ENCODE assay signal across 9 cellular contexts in the genomic region with DNA sequence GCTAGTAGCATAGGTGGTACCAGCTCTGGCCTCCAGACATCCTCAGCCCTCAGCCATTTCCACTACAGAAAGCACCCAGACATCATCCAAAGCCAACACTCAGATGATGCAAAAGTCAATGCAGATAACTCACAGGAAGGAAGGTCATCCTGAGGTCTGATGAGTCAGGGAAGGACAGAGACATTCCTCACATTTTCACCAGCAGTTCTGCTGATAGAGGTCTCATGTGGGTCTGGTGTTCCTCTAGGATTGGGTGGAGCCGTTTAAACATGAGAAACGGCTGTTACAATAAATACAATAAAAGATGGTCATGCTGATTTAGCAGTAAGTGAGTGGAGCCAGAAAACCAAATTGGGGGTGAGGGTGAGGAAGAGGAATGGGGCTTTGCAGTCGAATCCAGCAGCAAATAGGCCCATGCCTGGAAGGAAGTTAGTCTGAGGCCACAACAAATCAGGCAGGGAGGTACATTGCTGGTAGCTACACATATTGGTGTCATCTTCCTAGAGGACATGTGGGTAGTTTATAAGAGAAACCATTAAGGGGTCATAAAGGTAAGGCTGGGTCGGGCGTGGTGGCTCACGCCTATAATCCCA. TPM values are rescaled to one million over a fixed set of nuclear protein-coding genes. Genes with fewer than 3 reads are reported as not detected.
A peak's percentile ranks its signal among the peaks of the same experiment; 100 is the strongest.
DNase-seq lines count a peak whose midpoint lies in the region; ATAC-seq, FAIRE-seq and TF ChIP-seq lines count a peak whose summit lies in the region.
"Had no signal": no experiment of that assay in that cellular context is flagged by ENCODE, and none has a peak within 500 bp of the region (broad histone marks: within the 10 kb centered on the region; RNA-seq: fewer than 3 reads in every experiment).

No MANE protein-coding gene starts in this region.

- CTCF ChIA-PET in A549 (lab: Yijun Ruan, JAX) (interaction anchor here (0.5 to 4.3 kb wide), 8 partner anchors 10 to 86 kb away, joined by 3 to 18 read pairs (median 4); a partner anchor contains a TSS), HepG2 (lab: Yijun Ruan, JAX; ENCODE audit: low intra/inter-chr PET ratio, low total read pairs) (no interaction called here)

- in situ Hi-C loops in HepG2 (cut with HindIII; ENCODE audit: extremely low pct_ligation_motif_present, low pct_unique_long_range_greater_than_20kb) = no loop called here

- intact Hi-C loops in HepG2 (cut with micrococcal nuclease; ENCODE audit: unreplicated experiment) = loop anchor here (10.0 kb wide), 1 partner anchor 950 kb away; no protein-coding TSS in a partner anchor

- H3K9me3 ChIP-seq in A549 (no peaks in the 10 kb centered on the region), HepG2 (ENCODE audit: low read length) (no peaks in the 10 kb centered on the region)

- no peak overlapping the region for H3K9ac ChIP-seq in HepG2 (ENCODE audit: insufficient read depth, low read depth, low read length)

- TF ChIP-seq EP300 in A549 (IDR thresholded peaks at IDR 0.05) (peak; percentile 92 to 93; a peak in 4 of 5 replicates), HepG2 (IDR thresholded peaks at IDR 0.05; ENCODE audit: low read depth in 2 of 2, low read length in 2 of 2) (peak; percentile 62 to 80; a peak in 3 of 4 replicates), HepG2 (CRISPR knock-in tag; IDR thresholded peaks at IDR 0.05; ENCODE audit: borderline replicate concordance) (peak; percentile 87)

- H3K4me3 ChIP-seq in A549 (no peak overlapping the region), bronchial epithelial cell (ENCODE audit: low read depth, low read length) (no peak overlapping the region), HepG2 (replicated peaks in 1 of 3; ENCODE audit: insufficient read depth in 1 of 3, low read depth in 2 of 3, low read length in 3 of 3) (no peak overlapping the region)

- H4K20me1 ChIP-seq in HepG2 (ENCODE audit: insufficient read depth, low read length) = no peaks in the 10 kb centered on the region

- FAIRE-seq in A549 (lab: Jason Lieb, UNC) = peak; percentile 92
- FAIRE-seq in bronchial epithelial cell (lab: Jason Lieb, UNC) = peak; percentile 81
- FAIRE-seq in HepG2 (lab: Jason Lieb, UNC) = peak; percentile 86
- FAIRE-seq: D721Med had no signal

- no peaks in the 10 kb centered on the region for H3K36me3 ChIP-seq in bronchial epithelial cell (ENCODE audit: control insufficient read depth, insufficient read depth, low read length)
- no peaks in the 10 kb centered on the region for H3K36me3 ChIP-seq in HepG2 (replicated peaks in 1 of 2; ENCODE audit: control insufficient read depth in 1 of 2, insufficient read depth in 2 of 2, low read length in 2 of 2)

- no peaks in the 10 kb centered on the region for H3K79me2 ChIP-seq in HepG2 (ENCODE audit: insufficient read depth, low read length)

- POLR2A ChIA-PET in A549 (lab: Yijun Ruan, JAX) = interaction anchor here (0.5 kb wide), 1 partner anchor 778 kb away, joined by 9 read pairs; no protein-coding TSS in a partner anchor
- POLR2A ChIA-PET in HepG2 (lab: Yijun Ruan, JAX) = interaction anchor here (2.4 kb wide), 1 partner anchor 27 kb away, joined by 10 read pairs; no protein-coding TSS in a partner anchor

- ATAC-seq in A549 (peak; percentile 79 to 81), HepG2 (peak; percentile 89), HG02678 (IDR thresholded peaks at IDR 0.05; ENCODE audit: unreplicated experiment) (no peak)

- under 1% methylated on average over 6 of the region's 6 CpGs for WGBS in A549 (ENCODE audit: missing lambda C conversion rate)
- 51% methylated on average over 6 of the region's 6 CpGs for WGBS in HepG2 (ENCODE audit: low lambda C conversion rate)

- H3K4me1 ChIP-seq in A549 = peaks cover 91% of the 10 kb centered on the region
- H3K4me1 ChIP-seq in HepG2 (ENCODE audit: insufficient read depth, low read length) = peaks cover 78% of the 10 kb centered on the region

- peak; percentile 85 to 98 for DNase-seq in A549 (ENCODE audit: low read depth in 1 of 2, low spot score in 1 of 2)
- peak; percentile 98 for DNase-seq in HS-5 (ENCODE audit: low read depth)
- DNase-seq in bronchial epithelial cell (ENCODE audit: low read depth) = peak; percentile 91
- peak; percentile 96 for DNase-seq in HepG2 (ENCODE audit: low spot score)
- no peak for DNase-seq in stimulated activated CD4-positive, alpha-beta T cell treated with anti-CD3 and anti-CD28 coated beads, Interleukin-15, amount 100 ng/mL, for 24 hours
- DNase-seq in NCI-H2171 treated with DMSO at 0.1 percent for 48 hours (lab: John Stamatoyannopoulos, UW) = no peak
- no peak for DNase-seq in effector CD8-positive, alpha-beta T cell (lab: John Stamatoyannopoulos, UW)

- no TSS peak for BruUV-seq in HepG2 (replicated peaks; lab: Mats Ljungman, UMichigan)

- TF ChIP-seq CTCF in A549 (IDR thresholded peaks at IDR 0.05) (no peak), bronchial epithelial cell (IDR thresholded peaks at IDR 0.05; ENCODE audit: insufficient read depth, low read length, severe bottlenecking) (no peak), HepG2 (CRISPR knock-in tag; IDR thresholded peaks at IDR 0.05) (no peak)

- H3K4me2 ChIP-seq in A549 (peak overlapping the region; percentile 62), HepG2 (ENCODE audit: low read depth, low read length) (peak overlapping the region; percentile 23)

- no peak overlapping the region for H2AFZ ChIP-seq in HepG2 (ENCODE audit: low read length)

- TF ChIP-seq RAD21 in A549 (conservative IDR thresholded peaks at IDR 0.05 in 1 of 2, IDR thresholded peaks at IDR 0.05 in 1 of 2) (peak; percentile 29 to 47; a peak in 2 of 5 replicates), HepG2 (CRISPR knock-in tag; IDR thresholded peaks at IDR 0.05) (no peak)

- H3K27me3 ChIP-seq in bronchial epithelial cell (ENCODE audit: control insufficient read depth, insufficient read depth, low read length) = no peaks in the 10 kb centered on the region
- no peaks in the 10 kb centered on the region for H3K27me3 ChIP-seq in HepG2 (ENCODE audit: control insufficient read depth in 1 of 2, insufficient read depth in 2 of 2, low read length in 2 of 2)

- H3K27ac ChIP-seq in A549 = peak overlapping the region; percentile 92 to 98
- peak overlapping the region; percentile 1 for H3K27ac ChIP-seq in HepG2 (ENCODE audit: extremely low read length, insufficient read depth, low read length)

- TF ChIP-seq POLR2A in A549 (IDR thresholded peaks at IDR 0.05; ENCODE audit: low read length) = no peak
- TF ChIP-seq POLR2A in HepG2 (IDR thresholded peaks at IDR 0.05; ENCODE audit: insufficient read depth in 1 of 2, low read depth in 2 of 2, low read length in 2 of 2) = no peak

TF ChIP-seq in A549, 52 proteins besides CTCF, POLR2A, EP300 and RAD21 (continues in another document):
- TF ChIP-seq, protein P1, sequence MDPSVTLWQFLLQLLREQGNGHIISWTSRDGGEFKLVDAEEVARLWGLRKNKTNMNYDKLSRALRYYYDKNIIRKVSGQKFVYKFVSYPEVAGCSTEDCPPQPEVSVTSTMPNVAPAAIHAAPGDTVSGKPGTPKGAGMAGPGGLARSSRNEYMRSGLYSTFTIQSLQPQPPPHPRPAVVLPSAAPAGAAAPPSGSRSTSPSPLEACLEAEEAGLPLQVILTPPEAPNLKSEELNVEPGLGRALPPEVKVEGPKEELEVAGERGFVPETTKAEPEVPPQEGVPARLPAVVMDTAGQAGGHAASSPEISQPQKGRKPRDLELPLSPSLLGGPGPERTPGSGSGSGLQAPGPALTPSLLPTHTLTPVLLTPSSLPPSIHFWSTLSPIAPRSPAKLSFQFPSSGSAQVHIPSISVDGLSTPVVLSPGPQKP (IDR thresholded peaks at IDR 0.05; ENCODE audit: low read depth, low read length) = no peak
- no peak for TF ChIP-seq CHD4 (IDR thresholded peaks at IDR 0.05; ENCODE audit: borderline replicate concordance)

TF ChIP-seq in HepG2, 621 proteins besides CTCF, POLR2A, EP300 and RAD21 (continues in another document):
- no peak for TF ChIP-seq ZNF670 (CRISPR knock-in tag; IDR thresholded peaks at IDR 0.05; ENCODE audit: borderline replicate concordance)
- TF ChIP-seq, protein P2, sequence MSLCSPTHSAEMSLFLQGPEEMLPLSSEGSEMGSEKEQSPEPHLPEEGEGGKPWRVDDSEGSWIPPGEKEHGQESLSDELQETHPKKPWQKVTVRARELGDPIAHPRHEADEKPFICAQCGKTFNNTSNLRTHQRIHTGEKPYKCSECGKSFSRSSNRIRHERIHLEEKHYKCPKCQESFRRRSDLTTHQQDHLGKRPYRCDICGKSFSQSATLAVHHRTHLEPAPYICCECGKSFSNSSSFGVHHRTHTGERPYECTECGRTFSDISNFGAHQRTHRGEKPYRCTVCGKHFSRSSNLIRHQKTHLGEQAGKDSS (CRISPR knock-in tag; IDR thresholded peaks at IDR 0.05; ENCODE audit: borderline replicate concordance, low read depth) = no peak

RNA-seq across cellular contexts. Expression of a gene that starts 33.3 kb away (rescaled TPM):
- polyA plus RNA-seq in A549 (2011; rRNA removed) (387 and 439 TPM in 2 replicates), A549 (2017; fragmentation: RNase III; extraction: RNeasy Plus Mini Kit Qiagen cat#74134 plus additional on column Dnase treatment) (235 to 282 TPM (median 257 TPM) in 3 replicates), HepG2 (2011; rRNA removed) (106 and 126 TPM in 2 replicates)
- polyA plus RNA-seq in A549 (2012; cell fraction: cytosol; rRNA removed) = 153 and 161 TPM in 2 replicates
- polyA plus RNA-seq in A549 (2012; cell fraction: nucleus; rRNA removed) = 1,973 and 2,223 TPM in 2 replicates
- polyA minus RNA-seq in A549 (2011; rRNA and poly(A)+ RNA removed) = 1,159 and 1,213 TPM in 2 replicates
- total RNA-seq in bronchial epithelial cell (460 and 822 TPM in 2 replicates), HepG2 (2016; rRNA removed; fragmentation: Illumina TruSeq; extraction: Trizol) (48.8 and 130 TPM in 2 replicates)
- 13.1 and 13.3 TPM in 2 replicates for total RNA-seq in HepG2 (2016; cell fraction: cytosol; rRNA removed; fragmentation: Illumina TruSeq; extraction: Trizol; ENCODE audit: low read depth)
- 39.2 and 136 TPM in 2 replicates for total RNA-seq in HepG2 (2016; cell fraction: insoluble cytoplasmic fraction; rRNA removed; fragmentation: Illumina TruSeq; extraction: Trizol)
- 18.9 and 22.5 TPM in 2 replicates for total RNA-seq in HepG2 (2016; cell fraction: membrane; rRNA removed; fragmentation: Illumina TruSeq; extraction: Trizol)
- total RNA-seq in HepG2 (2016; cell fraction: nucleus; rRNA removed; fragmentation: Illumina TruSeq; extraction: Trizol) = 211 and 228 TPM in 2 replicates
- 92.4 and 98.4 TPM in 2 replicates for polyA plus RNA-seq in HepG2 (2011; cell fraction: cytosol; rRNA removed)
- 739 and 796 TPM in 2 replicates for polyA plus RNA-seq in HepG2 (2011; cell fraction: nucleus; rRNA removed)
- polyA plus RNA-seq in HepG2 (2012) = 198 and 216 TPM in 2 replicates
- polyA plus RNA-seq in HepG2 (2016; cell fraction: cytosol; fragmentation: Illumina TruSeq; extraction: Trizol; ENCODE audit: low read depth) = 8.9 and 9.6 TPM in 2 replicates
- 41.9 and 44.7 TPM in 2 replicates for polyA plus RNA-seq in HepG2 (2016; cell fraction: insoluble cytoplasmic fraction; fragmentation: Illumina TruSeq; extraction: Trizol; ENCODE audit: low read depth)
- 15.4 and 16.3 TPM in 2 replicates for polyA plus RNA-seq in HepG2 (2016; cell fraction: membrane; fragmentation: Illumina TruSeq; extraction: Trizol; ENCODE audit: low read depth)
- 270 and 279 TPM in 2 replicates for polyA plus RNA-seq in HepG2 (2016; cell fraction: nucleus; fragmentation: Illumina TruSeq; extraction: Trizol; ENCODE audit: insufficient read depth, low read depth)
- 277 and 558 TPM in 2 replicates for polyA minus RNA-seq in HepG2 (2011; rRNA and poly(A)+ RNA removed; ENCODE audit: low replicate concordance)
- polyA minus RNA-seq in HepG2 (2011; cell fraction: cytosol; rRNA and poly(A)+ RNA removed) = 259 and 274 TPM in 2 replicates
- 831 and 1,056 TPM in 2 replicates for polyA minus RNA-seq in HepG2 (2011; cell fraction: nucleus; rRNA and poly(A)+ RNA removed)

Comparison
In these comparisons a context has a peak if more than half of its experiments do, and no peak if none do; other contexts are left out.
1. DNase-seq: peak in A549 (2 of 2), HS-5 (single experiment), bronchial epithelial cell (single experiment) and HepG2 (single experiment); none in stimulated activated CD4-positive, alpha-beta T cell treated with anti-CD3 and anti-CD28 coated beads, Interleukin-15, amount 100 ng/mL, for 24 hours (single experiment), NCI-H2171 treated with DMSO at 0.1 percent for 48 hours (single experiment) and effector CD8-positive, alpha-beta T cell (single experiment).